In genomic region chr7:93921607-93922446, GRCh38 we compare ENCODE assay signal across 1 cellular context.
TF ChIP-seq lines count a peak whose summit lies in the region.

Gene GNG11, plus strand, starts transcription at chr7:93921735. Its CDS starts 403 bp downstream, at chr7:93922138.

TF ChIP-seq in GM12878, 131 proteins besides CTCF, POLR2A, EP300 and RAD21 (continued from another document):
- TF ChIP-seq ZBTB33 (IDR thresholded peaks at IDR 0.05): no peak
- TF ChIP-seq IKZF1 (conservative IDR thresholded peaks at IDR 0.05): peak; percentile 44; the same call in 1 of the 2 replicates
- no peak for TF ChIP-seq ATF2 (IDR thresholded peaks at IDR 0.05; ENCODE audit: low read length)
- TF ChIP-seq RUNX3 (IDR thresholded peaks at IDR 0.05; ENCODE audit: low read length): no peak
- no peak for TF ChIP-seq NBN (IDR thresholded peaks at IDR 0.05)
- 0 out of 2 replicates have a peak, but pooled peaks have one; percentile 40 for TF ChIP-seq POLR2AphosphoS5 (IDR thresholded peaks at IDR 0.05; ENCODE audit: low read length)
- TF ChIP-seq IKZF2 (IDR thresholded peaks at IDR 0.05): no peak
- no peak for TF ChIP-seq RFX5 (IDR thresholded peaks at IDR 0.05; ENCODE audit: low read depth, low read length)
- no peak for TF ChIP-seq E2F4 (IDR thresholded peaks at IDR 0.05; ENCODE audit: low read depth, low read length)
- no peak for TF ChIP-seq STAT3 (IDR thresholded peaks at IDR 0.05; ENCODE audit: low read depth, low read length)
- TF ChIP-seq ELK1 (IDR thresholded peaks at IDR 0.05; ENCODE audit: low read depth, low read length): no peak
